ENCODE assay signal across 13 cellular contexts in the genomic region with DNA sequence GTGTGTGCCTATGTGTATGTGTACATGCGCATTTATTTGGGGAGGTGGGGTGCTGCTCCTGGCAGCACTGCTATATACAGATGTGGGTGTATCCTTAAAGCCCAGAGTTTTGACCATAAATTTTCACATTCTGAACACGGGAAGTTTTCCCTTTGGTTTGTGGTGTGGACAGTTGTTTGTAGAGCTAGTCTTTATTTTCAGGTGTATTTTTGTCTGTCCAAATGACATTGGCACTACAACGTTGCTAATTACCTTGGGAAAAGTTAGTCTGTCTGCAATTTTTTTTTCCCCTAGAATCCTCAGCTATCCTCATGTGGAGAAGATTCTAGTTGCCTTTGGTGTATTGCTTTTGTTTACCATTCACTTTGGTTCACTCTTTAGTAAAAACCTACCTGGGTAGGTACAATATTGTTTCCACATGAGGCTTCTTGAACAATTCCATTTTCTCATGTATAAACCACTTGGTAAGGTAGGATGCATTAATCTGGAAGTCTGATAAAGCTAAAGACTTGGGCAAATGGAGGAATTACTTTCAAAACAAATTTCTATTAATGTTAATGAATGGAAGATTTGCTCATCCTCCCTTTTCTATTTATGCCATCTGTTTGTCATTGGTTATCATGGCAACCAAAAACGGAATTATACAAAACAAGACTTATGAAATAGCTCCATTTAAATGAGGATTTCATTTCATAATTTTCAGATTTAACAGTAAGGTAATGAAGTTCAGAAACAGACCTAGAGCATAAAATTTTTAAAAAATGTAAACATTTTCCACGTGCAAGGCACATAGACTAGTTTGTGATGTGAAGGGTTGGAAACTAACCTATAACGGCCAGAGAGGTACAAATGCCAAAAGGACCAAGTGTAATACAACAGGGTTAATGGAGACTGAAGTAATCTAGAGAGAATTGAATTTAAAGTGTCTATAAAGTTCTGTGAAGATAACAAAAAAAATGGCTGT. TPM values are rescaled to one million over a fixed set of nuclear protein-coding genes. Genes with fewer than 3 reads are reported as not detected.
A peak's percentile ranks its signal among the peaks of the same experiment; 100 is the strongest.
DNase-seq lines count a peak whose midpoint lies in the region; ATAC-seq, FAIRE-seq and TF ChIP-seq lines count a peak whose summit lies in the region.
"Had no signal": no experiment of that assay in that cellular context is flagged by ENCODE, and none has a peak within 500 bp of the region (broad histone marks: within the 10 kb centered on the region; RNA-seq: fewer than 3 reads in every experiment).

No MANE protein-coding gene starts in this region.

- peaks cover 5 to 33% (median 6%) of the 10 kb centered on the region in 3 donors for H3K4me1 ChIP-seq in gastroesophageal sphincter

- peaks cover 65% of the 10 kb centered on the region for H3K27me3 Mint-ChIP-seq in stimulated activated memory B cell treated with anti-CD40 and anti-IgM and Interleukin-4, amounts not matched to agents 10 μg/mL and 1 μg/mL and 100 μg/mL, for 72 hours
- peaks cover 56% of the 10 kb centered on the region for H3K27me3 Mint-ChIP-seq in activated CD8-positive, alpha-beta memory T cell treated with anti-CD3 and anti-CD28 coated beads, Interleukin-2, amount 10 ng/mL, durations not matched to agents 7 days and 5 days

- no peak for TF ChIP-seq POLR2A in gastroesophageal sphincter (IDR thresholded peaks at IDR 0.05)

- no peak for TF ChIP-seq EP300 in gastroesophageal sphincter (IDR thresholded peaks at IDR 0.05)

- peak; percentile 16 for ATAC-seq in gastroesophageal sphincter
- no peak for ATAC-seq in stimulated activated memory B cell treated with anti-CD40 and anti-IgM and Interleukin-4, amounts not matched to agents 10 μg/mL and 1 μg/mL and 100 μg/mL, for 72 hours
- ATAC-seq in activated CD8-positive, alpha-beta memory T cell treated with anti-CD3 and anti-CD28 coated beads, Interleukin-2, amount 10 ng/mL, durations not matched to agents 7 days and 5 days, result no peak
- ATAC-seq: activated CD4-positive, CD25-positive, alpha-beta regulatory T cell treated with anti-CD3 and anti-CD28 coated beads, Interleukin-2, amount 50 U/mL, for 24 hours had no signal

- no peaks in the 10 kb centered on the region for H3K9me3 ChIP-seq in gastroesophageal sphincter

- H3K4me1 Mint-ChIP-seq in stimulated activated memory B cell treated with anti-CD40 and anti-IgM and Interleukin-4, amounts not matched to agents 10 μg/mL and 1 μg/mL and 100 μg/mL, for 72 hours, result peaks cover 10% of the 10 kb centered on the region
- H3K4me1 Mint-ChIP-seq in activated CD8-positive, alpha-beta memory T cell treated with anti-CD3 and anti-CD28 coated beads, Interleukin-2, amount 10 ng/mL, durations not matched to agents 7 days and 5 days, result peaks cover 11% of the 10 kb centered on the region

- TF ChIP-seq CTCF in WI38 (IDR thresholded peaks at IDR 0.05; ENCODE audit: low read depth, low read length) (no peak), gastroesophageal sphincter (IDR thresholded peaks at IDR 0.05) (no peak), retinal pigment epithelial cell (conservative IDR thresholded peaks at IDR 0.05; ENCODE audit: low read depth, low read length) (no peak)

- no peaks in the 10 kb centered on the region for H3K9me3 Mint-ChIP-seq in stimulated activated memory B cell treated with anti-CD40 and anti-IgM and Interleukin-4, amounts not matched to agents 10 μg/mL and 1 μg/mL and 100 μg/mL, for 72 hours
- no peaks in the 10 kb centered on the region for H3K9me3 Mint-ChIP-seq in activated CD8-positive, alpha-beta memory T cell treated with anti-CD3 and anti-CD28 coated beads, Interleukin-2, amount 10 ng/mL, durations not matched to agents 7 days and 5 days (ENCODE audit: low read depth)

- no peaks in the 10 kb centered on the region for H3K36me3 Mint-ChIP-seq in stimulated activated memory B cell treated with anti-CD40 and anti-IgM and Interleukin-4, amounts not matched to agents 10 μg/mL and 1 μg/mL and 100 μg/mL, for 72 hours
- H3K36me3 Mint-ChIP-seq in activated CD8-positive, alpha-beta memory T cell treated with anti-CD3 and anti-CD28 coated beads, Interleukin-2, amount 10 ng/mL, durations not matched to agents 7 days and 5 days, result no peaks in the 10 kb centered on the region

- 37 to 39% methylated on average over 6 of the region's 6 CpGs for WGBS in gastroesophageal sphincter (ENCODE audit: low coverage in 1 of 2), 2 donors

- H3K27ac Mint-ChIP-seq in stimulated activated memory B cell treated with anti-CD40 and anti-IgM and Interleukin-4, amounts not matched to agents 10 μg/mL and 1 μg/mL and 100 μg/mL, for 72 hours, result no peak overlapping the region
- no peak overlapping the region for H3K27ac Mint-ChIP-seq in activated CD8-positive, alpha-beta memory T cell treated with anti-CD3 and anti-CD28 coated beads, Interleukin-2, amount 10 ng/mL, durations not matched to agents 7 days and 5 days

- H3K27ac ChIP-seq in gastroesophageal sphincter, result peak overlapping the region; percentile 50 to 99 (median 96)

- peak overlapping the region; percentile 71 for H3K4me3 ChIP-seq in WI38 (ENCODE audit: low read depth, low read length)
- H3K4me3 ChIP-seq in gastroesophageal sphincter, result peak overlapping the region; percentile 68 to 90
- peak overlapping the region; percentile 1 for H3K4me3 ChIP-seq in retinal pigment epithelial cell (ENCODE audit: low read length)

- CTCF ChIA-PET in activated CD8-positive, alpha-beta memory T cell treated with anti-CD3 and anti-CD28 coated beads, Interleukin-2, amount 10 ng/mL, durations not matched to agents 7 days and 5 days (lab: Charles Lee), result no interaction called here

- H3K27me3 ChIP-seq in gastroesophageal sphincter, result no peaks in the 10 kb centered on the region

- peak; percentile 96 for FAIRE-seq in G401.6 (lab: Jason Lieb, UNC)

- H3K36me3 ChIP-seq in gastroesophageal sphincter, result peaks cover 0 to 12% of the 10 kb centered on the region in 2 donors

- no peak overlapping the region for H3K4me3 Mint-ChIP-seq in stimulated activated memory B cell treated with anti-CD40 and anti-IgM and Interleukin-4, amounts not matched to agents 10 μg/mL and 1 μg/mL and 100 μg/mL, for 72 hours
- H3K4me3 Mint-ChIP-seq in activated CD8-positive, alpha-beta memory T cell treated with anti-CD3 and anti-CD28 coated beads, Interleukin-2, amount 10 ng/mL, durations not matched to agents 7 days and 5 days, result no peak overlapping the region

- DNase-seq in retinal pigment epithelial cell (ENCODE audit: low read depth) (peak; percentile 52), pons (ENCODE audit: low spot score) (no peak)
- DNase-seq in stimulated activated naive CD4-positive, alpha-beta T cell treated with Interleukin-2 at 50 U/mL for 16 hours (lab: John Stamatoyannopoulos, UW), result no peak
- DNase-seq in activated CD8-positive, alpha-beta memory T cell treated with anti-CD3 and anti-CD28 coated beads, Interleukin-2, amount 10 ng/mL, durations not matched to agents 7 days and 5 days, result no peak
- DNase-seq: activated gamma-delta T cell treated with Interleukin-2 at 50 U/mL for 16 hours, COR-L47, NCI-H2171, RPMI8226 had no signal

RNA-seq across cellular contexts. Expression of gene CCN2, which starts 3.9 kb away (rescaled TPM):
- total RNA-seq in gastroesophageal sphincter, result 100 to 1,000 TPM; 122 to 691 (median 363) TPM
- total RNA-seq in activated CD8-positive, alpha-beta memory T cell treated with anti-CD3 and anti-CD28 coated beads, Interleukin-2, amount 10 ng/mL, durations not matched to agents 7 days and 5 days, result not detected

Comparison
In these comparisons a context has a peak if more than half of its experiments do, and no peak if none do; other contexts are left out.
1. H3K4me3 ChIP-seq: peak in every context shown above with its lines; median percentile 79 in gastroesophageal sphincter; 71 in WI38; 1 in retinal pigment epithelial cell.
2. RNA of gene CCN2, which starts 3.9 kb away (total RNA-seq): 122 to 691 TPM in gastroesophageal sphincter; not detected in activated CD8-positive, alpha-beta memory T cell treated with anti-CD3 and anti-CD28 coated beads, Interleukin-2, amount 10 ng/mL, durations not matched to agents 7 days and 5 days; every median in the first group is over 100 times any median in the second.